3 cellular contexts compared by ENCODE assay signal in genomic region chr10:125894176-125894575, GRCh38. TPM values are rescaled to one million over a fixed set of nuclear protein-coding genes. Genes with fewer than 3 reads are reported as not detected.
"Had no signal": no experiment of that assay in that cellular context is flagged by ENCODE, and none has a peak within 500 bp of the region (broad histone marks: within the 10 kb centered on the region; RNA-seq: fewer than 3 reads in every experiment).

No MANE protein-coding gene starts in this region.

RNA-seq across cellular contexts. Expression of gene FANK1, which starts 2.2 kb away (rescaled TPM):
- total RNA-seq: activated T-helper 2 cell treated with anti-CD3 and anti-CD28 coated beads, Interferon-gamma antibody, Interleukin-2, Interleukin-4, amounts not matched to agents 10 μg/mL and 5 μg/mL and 100 μg/mL, durations not matched to agents 14 hours and 24 hours and 36 hours; skeletal muscle tissue had no signal
- polyA plus RNA-seq: naive thymus-derived CD4-positive, alpha-beta T cell had no signal
